In genomic region chr14:89288114-89288513, GRCh38 we compare ENCODE assay signal across 1 cellular context.
TF ChIP-seq lines count a peak whose summit lies in the region.

No MANE protein-coding gene starts in this region.

TF ChIP-seq in IMR-90, 13 proteins besides CTCF, POLR2A, EP300 and RAD21:
- TF ChIP-seq ELK1 (IDR thresholded peaks at IDR 0.05; ENCODE audit: borderline replicate concordance, low read depth, low read length): no peak
- TF ChIP-seq RFX5 (IDR thresholded peaks at IDR 0.05; ENCODE audit: low read depth, low read length): no peak
- no peak for TF ChIP-seq BHLHE40 (IDR thresholded peaks at IDR 0.05; ENCODE audit: low read depth, low read length)
- TF ChIP-seq CHD1 (IDR thresholded peaks at IDR 0.05; ENCODE audit: low read depth, low read length): no peak
- TF ChIP-seq CEBPB (IDR thresholded peaks at IDR 0.05; ENCODE audit: low read depth, low read length): no peak
- no peak for TF ChIP-seq MAZ (IDR thresholded peaks at IDR 0.05; ENCODE audit: borderline replicate concordance, low read depth, low read length)
- TF ChIP-seq NFE2L2 (IDR thresholded peaks at IDR 0.05; ENCODE audit: low read depth, low read length): no peak
- TF ChIP-seq MAFK (IDR thresholded peaks at IDR 0.05; ENCODE audit: low read depth, low read length): no peak
- TF ChIP-seq MXI1 (IDR thresholded peaks at IDR 0.05; ENCODE audit: borderline replicate concordance, low read depth, low read length): no peak
- no peak for TF ChIP-seq RCOR1 (IDR thresholded peaks at IDR 0.05; ENCODE audit: insufficient replicate concordance, low read length)
- no peak for TF ChIP-seq USF2 (IDR thresholded peaks at IDR 0.05; ENCODE audit: low read depth, low read length)
- no peak for TF ChIP-seq SMC3 (IDR thresholded peaks at IDR 0.05; ENCODE audit: low read depth, low read length)
- no peak for TF ChIP-seq FOS (IDR thresholded peaks at IDR 0.05; ENCODE audit: low read depth, low read length)
